ENCODE assay signal across 7 cellular contexts in the genomic region with DNA sequence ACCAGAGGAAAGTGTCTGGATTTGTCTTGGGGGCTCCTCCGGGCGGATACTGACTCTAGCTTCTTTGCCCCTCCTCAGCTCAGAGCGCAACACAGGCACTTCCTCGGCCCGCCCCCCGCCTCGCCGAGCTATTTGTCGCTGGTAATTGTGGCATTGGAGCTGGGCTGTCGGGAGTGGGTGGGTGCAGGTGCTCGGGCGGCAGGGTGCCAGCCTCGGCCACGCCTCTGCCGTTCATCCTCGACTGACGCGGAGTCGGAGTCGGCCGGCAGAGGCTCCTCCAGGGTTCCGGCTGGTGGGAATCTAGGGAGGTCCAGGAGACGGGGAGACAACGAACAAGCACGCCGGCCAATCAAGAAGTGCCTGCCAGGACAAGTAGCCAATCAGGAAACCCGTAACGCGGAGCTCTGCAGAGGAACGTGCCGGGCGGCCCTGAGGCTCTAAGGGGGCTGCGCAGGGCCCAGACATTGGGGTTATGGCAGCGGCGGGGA. TPM values are rescaled to one million over a fixed set of nuclear protein-coding genes. Genes with fewer than 3 reads are reported as not detected.
DNase-seq lines count a peak whose midpoint lies in the region; ATAC-seq and TF ChIP-seq lines count a peak whose summit lies in the region.

No MANE protein-coding gene starts in this region.

- no peaks in the 10 kb centered on the region for H3K9me3 ChIP-seq in esophagus muscularis mucosa
- H3K9me3 ChIP-seq in aorta (ENCODE audit: control insufficient read depth, low read length) = no peaks in the 10 kb centered on the region

- no peaks in the 10 kb centered on the region for H3K36me3 Mint-ChIP-seq in activated T-cell treated with anti-CD3 and anti-CD28 coated beads, Interleukin-2, amount 50 U/mL, for 24 hours (ENCODE audit: low read depth)
- H3K36me3 Mint-ChIP-seq in naive B cell = peaks cover 0 to 4% of the 10 kb centered on the region in 2 donors

- H3K27me3 Mint-ChIP-seq in activated T-cell treated with anti-CD3 and anti-CD28 coated beads, Interleukin-2, amount 50 U/mL, for 24 hours = peaks cover 32% of the 10 kb centered on the region
- peaks cover 25 to 42% (median 41%) of the 10 kb centered on the region in 3 donors for H3K27me3 Mint-ChIP-seq in naive B cell

- H3K9me3 Mint-ChIP-seq in activated T-cell treated with anti-CD3 and anti-CD28 coated beads, Interleukin-2, amount 50 U/mL, for 24 hours = no peaks in the 10 kb centered on the region
- peaks cover 0 to 9% (median 0%) of the 10 kb centered on the region in 7 donors for H3K9me3 Mint-ChIP-seq in naive B cell

- peaks cover 16% of the 10 kb centered on the region for H3K4me1 Mint-ChIP-seq in activated T-cell treated with anti-CD3 and anti-CD28 coated beads, Interleukin-2, amount 50 U/mL, for 24 hours (ENCODE audit: low read depth)
- H3K4me1 Mint-ChIP-seq in naive B cell = peaks cover 4 to 7% (median 5%) of the 10 kb centered on the region in 3 donors

- intact Hi-C loops in esophagus muscularis mucosa (cut with DNase I) = no loop called here
- intact Hi-C loops in aorta (cut with DNase I) = no loop called here

- DNase-seq in H7 (peak; percentile 95), NCI-H446 treated with DMSO at 0.1 percent for 48 hours (lab: John Stamatoyannopoulos, UW) (peak; percentile 73), esophagus muscularis mucosa (ENCODE audit: extremely low spot score) (no peak), naive B cell (peak; percentile 13), aorta (peak; percentile 62 to 80), H4 (ENCODE audit: low spot score) (no peak)
- peak; percentile 63 for DNase-seq in activated T-cell treated with anti-CD3 and anti-CD28 coated beads, Interleukin-2, amount 50 U/mL, for 24 hours

- H3K27ac ChIP-seq in esophagus muscularis mucosa (replicated peaks in 1 of 4) = no peak overlapping the region
- no peak overlapping the region for H3K27ac ChIP-seq in aorta (ENCODE audit: low read depth in 1 of 2, low read length in 2 of 2)

- no peak for TF ChIP-seq CTCF in esophagus muscularis mucosa (IDR thresholded peaks at IDR 0.05)

- ATAC-seq in naive B cell (ENCODE audit: low read depth in 2 of 2) = peak; percentile 15 to 29
- ATAC-seq in aorta (ENCODE audit: low FRiP score) = no peak

- no peaks in the 10 kb centered on the region for H3K36me3 ChIP-seq in H7 (replicated peaks; ENCODE audit: control insufficient read depth, insufficient read depth, low read length)
- H3K36me3 ChIP-seq in esophagus muscularis mucosa = no peaks in the 10 kb centered on the region
- H3K36me3 ChIP-seq in aorta (ENCODE audit: control insufficient read depth in 1 of 2, insufficient read depth in 2 of 2, low read length in 1 of 2) = no peaks in the 10 kb centered on the region

- H3K27me3 ChIP-seq in H7 (ENCODE audit: control insufficient read depth, insufficient read depth, low read length) = peaks cover 3% of the 10 kb centered on the region; the same call in 1 of the 2 replicates
- H3K27me3 ChIP-seq in esophagus muscularis mucosa = peaks cover 0 to 16% (median 3%) of the 10 kb centered on the region in 4 donors
- H3K27me3 ChIP-seq in aorta (ENCODE audit: control insufficient read depth in 1 of 2, insufficient read depth in 2 of 2, low read length in 1 of 2) = no peaks in the 10 kb centered on the region

- no peak for TF ChIP-seq EP300 in esophagus muscularis mucosa (IDR thresholded peaks at IDR 0.05)

- H3K4me3 Mint-ChIP-seq in activated T-cell treated with anti-CD3 and anti-CD28 coated beads, Interleukin-2, amount 50 U/mL, for 24 hours = peak overlapping the region; percentile 72
- peak overlapping the region; percentile 9 to 90 (median 66) for H3K4me3 Mint-ChIP-seq in naive B cell

- TF ChIP-seq POLR2A in esophagus muscularis mucosa (IDR thresholded peaks at IDR 0.05; ENCODE audit: low read depth) = no peak

- 40% methylated on average over 7 of the region's 35 CpGs for WGBS in esophagus muscularis mucosa
- 0 to 38% methylated on average over 35 of the region's 35 CpGs for WGBS in aorta, 2 donors

- H3K4me3 ChIP-seq in H7 (ENCODE audit: insufficient read depth, low read depth, low read length) (peak overlapping the region; percentile 25), esophagus muscularis mucosa (peak overlapping the region; percentile 16 to 41 (median 24)), aorta (ENCODE audit: low read length in 2 of 2) (no peak overlapping the region)

- H3K4me1 ChIP-seq in esophagus muscularis mucosa (peaks cover 3 to 17% (median 12%) of the 10 kb centered on the region in 4 donors), aorta (ENCODE audit: control insufficient read depth in 1 of 2, insufficient read depth in 2 of 2, low read length in 2 of 2) (no peaks in the 10 kb centered on the region)

- H3K27ac Mint-ChIP-seq in activated T-cell treated with anti-CD3 and anti-CD28 coated beads, Interleukin-2, amount 50 U/mL, for 24 hours = no peak overlapping the region
- H3K27ac Mint-ChIP-seq in naive B cell = no peak overlapping the region

RNA-seq across cellular contexts. Expression of a gene that starts 3.9 kb away (rescaled TPM):
- 0.81 and 2.1 TPM in 2 replicates for total RNA-seq in H7 (2014; rRNA removed; shearing (Covaris generic))
- total RNA-seq in esophagus muscularis mucosa (under 1 TPM; 0.42 to 0.98 (median 0.56) TPM), aorta (1 to 10 TPM; 1.5 TPM)
- polyA plus RNA-seq in naive B cell (ENCODE audit: low read depth in 6 of 6) (not detected), aorta (1 to 10 TPM in 1 of 2 donors, under 1 TPM in 1; 0.90 to 1.9 TPM)
- not detected in 2 replicates for total RNA-seq in H4 (2014; rRNA removed; shearing (Covaris generic))

RNA-seq across cellular contexts. Expression of a gene that starts 6.1 kb away (rescaled TPM):
- 5.5 and 6.0 TPM in 2 replicates for total RNA-seq in H7 (2014; rRNA removed; shearing (Covaris generic))
- 10 to 100 TPM in 2 of 4 donors, 1 to 10 TPM in 2; 6.8 to 16.1 (median 9.9) TPM for total RNA-seq in esophagus muscularis mucosa
- 1 to 10 TPM in 3 of 6 donors, under 1 TPM in 2, not detected in 1; 0.70 to 1.7 (median 1.4) TPM for polyA plus RNA-seq in naive B cell (ENCODE audit: low read depth in 6 of 6)
- total RNA-seq in aorta = 1 to 10 TPM; 5.2 to 6.0 TPM
- 1 to 10 TPM; 3.1 to 3.7 TPM for polyA plus RNA-seq in aorta
- not detected in 2 replicates for total RNA-seq in H4 (2014; rRNA removed; shearing (Covaris generic))

RNA-seq across cellular contexts. Expression of a gene that starts 26.8 kb away (rescaled TPM):
- total RNA-seq in H7 (2014; rRNA removed; shearing (Covaris generic)) = 32.7 and 33.8 TPM in 2 replicates
- total RNA-seq in esophagus muscularis mucosa (10 to 100 TPM; 19.1 to 35.3 (median 25.1) TPM), aorta (10 to 100 TPM; 27.2 to 39.2 TPM)
- polyA plus RNA-seq in naive B cell (ENCODE audit: low read depth in 6 of 6) (10 to 100 TPM; 14.0 to 23.7 (median 16.8) TPM), aorta (10 to 100 TPM; 17.4 to 23.6 TPM)
- 26.2 and 30.4 TPM in 2 replicates for total RNA-seq in H4 (2014; rRNA removed; shearing (Covaris generic))

RNA-seq across cellular contexts. Expression of a gene that starts 35.4 kb away (rescaled TPM):
- 87.5 and 93.7 TPM in 2 replicates for total RNA-seq in H7 (2014; rRNA removed; shearing (Covaris generic))
- total RNA-seq in esophagus muscularis mucosa = 10 to 100 TPM; 75.9 to 98.0 (median 90.4) TPM
- 100 to 1,000 TPM; 281 to 349 (median 329) TPM for polyA plus RNA-seq in naive B cell (ENCODE audit: low read depth in 6 of 6)
- 10 to 100 TPM; 74.9 to 75.0 TPM for total RNA-seq in aorta
- 100 to 1,000 TPM; 190 to 316 TPM for polyA plus RNA-seq in aorta
- total RNA-seq in H4 (2014; rRNA removed; shearing (Covaris generic)) = 225 and 248 TPM in 2 replicates

RNA-seq across cellular contexts. Expression of a gene that starts 41.3 kb away (rescaled TPM):
- total RNA-seq in H7 (2014; rRNA removed; shearing (Covaris generic)) = 59.6 and 66.1 TPM in 2 replicates
- total RNA-seq in esophagus muscularis mucosa (100 to 1,000 TPM in 3 of 4 donors, 10 to 100 TPM in 1; 82.6 to 251 (median 178) TPM), aorta (1,000 to 10,000 TPM; 1,378 to 1,710 TPM)
- polyA plus RNA-seq in naive B cell (ENCODE audit: low read depth in 6 of 6) (10 to 100 TPM in 3 of 6 donors, 1 to 10 TPM in 3; 7.6 to 15.0 (median 10.5) TPM), aorta (1,000 to 10,000 TPM in 1 of 2 donors, 100 to 1,000 TPM in 1; 775 to 3,088 TPM)
- 281 and 386 TPM in 2 replicates for total RNA-seq in H4 (2014; rRNA removed; shearing (Covaris generic))

Comparison
In these comparisons a context has a peak if more than half of its experiments do, and no peak if none do; other contexts are left out.
1. DNase-seq: peak in H7 (single experiment), NCI-H446 treated with DMSO at 0.1 percent for 48 hours (single experiment), activated T-cell treated with anti-CD3 and anti-CD28 coated beads, Interleukin-2, amount 50 U/mL, for 24 hours (single experiment), naive B cell (single experiment) and aorta (2 of 2); none in esophagus muscularis mucosa (single experiment) and H4 (single experiment).
2. H3K4me3 ChIP-seq: peak in H7 (single experiment) and esophagus muscularis mucosa (4 of 4); none in aorta (0 of 2).